In genomic region chr19:51710163-51710562, GRCh38 we compare ENCODE assay signal across 16 cellular contexts. TPM values are rescaled to one million over a fixed set of nuclear protein-coding genes. Genes with fewer than 3 reads are reported as not detected.
"Had no signal": no experiment of that assay in that cellular context is flagged by ENCODE, and none has a peak within 500 bp of the region (broad histone marks: within the 10 kb centered on the region; RNA-seq: fewer than 3 reads in every experiment).

No MANE protein-coding gene starts in this region.

- H3K4me3 ChIP-seq: cardiac muscle cell, left ventricle myocardium inferior, tibial artery had no signal

- H3K79me2 ChIP-seq: parathyroid adenoma had no signal

- H2AFZ ChIP-seq: parathyroid adenoma had no signal

- DNase-seq: activated CD4-positive, CD25-positive, alpha-beta regulatory T cell treated with anti-CD3 and anti-CD28 coated beads, Interleukin-2, amount 50 U/mL, for 72 hours; activated naive CD4-positive, alpha-beta T cell treated with Interleukin-2 at 50 U/mL for 16 hours; activated T-cell treated with anti-CD3 and anti-CD28 coated beads for 4 hours; erythroblast; left ventricle myocardium inferior; mesenchymal stem cell; natural killer cell; stimulated activated CD4-positive, alpha-beta T cell treated with anti-CD3 and anti-CD28 coated beads, Interleukin-4, amount 100 ng/mL, for 1 hour; stimulated activated naive CD4-positive, alpha-beta T cell; tibial artery had no signal

- ATAC-seq: natural killer cell had no signal

- H3K9me3 ChIP-seq: left ventricle myocardium inferior, neutrophil, tibial artery had no signal

- H3K9ac ChIP-seq: parathyroid adenoma had no signal

- H3K27ac ChIP-seq: cardiac muscle cell, left ventricle myocardium inferior, neutrophil, parathyroid adenoma, tibial artery had no signal

- H3K27me3 ChIP-seq: cardiac muscle cell had no signal

RNA-seq across cellular contexts. Expression of gene HAS1, which starts 13.6 kb away (rescaled TPM):
- total RNA-seq: activated CD8-positive, alpha-beta memory T cell treated with anti-CD3 and anti-CD28 coated beads for 36 hours; natural killer cell had no signal
- polyA plus RNA-seq: aorta had no signal

RNA-seq across cellular contexts. Expression of gene FPR1, which starts 41.5 kb away (rescaled TPM):
- total RNA-seq: activated CD8-positive, alpha-beta memory T cell treated with anti-CD3 and anti-CD28 coated beads for 36 hours; cardiac muscle cell had no signal
- polyA plus RNA-seq: cardiac muscle cell had no signal

RNA-seq across cellular contexts. Expression of gene FPR2, which starts 50.8 kb away (rescaled TPM):
- total RNA-seq: activated CD8-positive, alpha-beta memory T cell treated with anti-CD3 and anti-CD28 coated beads for 36 hours; cardiac muscle cell; mucosa of gallbladder had no signal
- polyA plus RNA-seq: cardiac muscle cell had no signal
